ENCODE assay signal across 20 cellular contexts in genomic region chr2:114534728-114535084, GRCh38.
DNase-seq lines count a peak whose midpoint lies in the region; ATAC-seq, FAIRE-seq and TF ChIP-seq lines count a peak whose summit lies in the region.
"Had no signal": no experiment of that assay in that cellular context is flagged by ENCODE, and none has a peak within 500 bp of the region (broad histone marks: within the 10 kb centered on the region; RNA-seq: fewer than 3 reads in every experiment).

No MANE protein-coding gene starts in this region.

- H3K36me3 Mint-ChIP-seq in GM23338 (ENCODE audit: low read depth) (no peaks in the 10 kb centered on the region), neural progenitor cell (no peaks in the 10 kb centered on the region)
- H3K36me3 Mint-ChIP-seq: CD14-positive monocyte; CD8-positive, alpha-beta T cell had no signal

- no peaks in the 10 kb centered on the region for H3K27me3 Mint-ChIP-seq in GM23338 (ENCODE audit: insufficient read depth, low read depth, poor library complexity)
- peaks cover 2% of the 10 kb centered on the region for H3K27me3 Mint-ChIP-seq in neural progenitor cell (ENCODE audit: insufficient read depth, low read depth)

- TF ChIP-seq POLR2A in H1 (IDR thresholded peaks at IDR 0.05; ENCODE audit: control extremely low read depth in 1 of 2, low read depth in 2 of 2, low read length in 2 of 2) (no peak), stomach (IDR thresholded peaks at IDR 0.05) (no peak), GM12892 (IDR thresholded peaks at IDR 0.05; ENCODE audit: low read depth, low read length) (no peak)

- TF ChIP-seq CTCF in GM23338 (conservative IDR thresholded peaks at IDR 0.05; ENCODE audit: low read depth in 2 of 2) (peak; percentile 32 to 41; a peak in 3 of 4 replicates), H1 (IDR thresholded peaks at IDR 0.05; ENCODE audit: control extremely low read depth in 1 of 3, insufficient read depth in 1 of 3, low read depth in 1 of 3, low read length in 3 of 3) (peak in 1 of 3 experiments; percentile 17; a peak in 2 of 4 replicates), neural progenitor cell (IDR thresholded peaks at IDR 0.05) (peak; percentile 11), stomach (IDR thresholded peaks at IDR 0.05) (no peak), osteoblast (IDR thresholded peaks at IDR 0.05; ENCODE audit: extremely low read depth, low read depth, low read length) (no peak)

- H3K27me3 ChIP-seq in BLaER1 = no peaks in the 10 kb centered on the region
- no peaks in the 10 kb centered on the region for H3K27me3 ChIP-seq in GM23338 (ENCODE audit: insufficient read depth)
- H3K27me3 ChIP-seq in H1 (replicated peaks in 1 of 4; ENCODE audit: control insufficient read depth in 3 of 4, extremely low read depth in 1 of 4, insufficient read depth in 3 of 4, low read length in 3 of 4) = no peaks in the 10 kb centered on the region
- no peaks in the 10 kb centered on the region for H3K27me3 ChIP-seq in neural progenitor cell
- peaks cover 0 to 3% (median 0%) of the 10 kb centered on the region in 3 donors for H3K27me3 ChIP-seq in stomach
- no peaks in the 10 kb centered on the region for H3K27me3 ChIP-seq in osteoblast (ENCODE audit: insufficient read depth, low read length)

- CTCF ChIA-PET in H1 (lab: Charles Lee; ENCODE audit: partially characterized antibody) = interaction anchor here (1.0 kb wide), 1 partner anchor 569 kb away, joined by 3 read pairs; no protein-coding TSS in a partner anchor

- no peak overlapping the region for H4K8ac ChIP-seq in H1 (ENCODE audit: extremely low read depth, insufficient read depth, low read length)

- H4K20me1 ChIP-seq in BLaER1 = no peaks in the 10 kb centered on the region
- no peaks in the 10 kb centered on the region for H4K20me1 ChIP-seq in GM23338 (replicated peaks; ENCODE audit: insufficient read depth)
- no peaks in the 10 kb centered on the region for H4K20me1 ChIP-seq in H1 (replicated peaks in 1 of 2; ENCODE audit: control insufficient read depth in 1 of 2, insufficient read depth in 2 of 2, low read length in 2 of 2)
- H4K20me1 ChIP-seq in neural progenitor cell (ENCODE audit: low read depth) = no peaks in the 10 kb centered on the region
- H4K20me1 ChIP-seq in osteoblast (ENCODE audit: insufficient read depth, low read length) = no peaks in the 10 kb centered on the region

- H3K9ac ChIP-seq in BLaER1 (no peak overlapping the region), H1 (replicated peaks in 1 of 4; ENCODE audit: extremely low read depth in 1 of 4, low read depth in 3 of 4, low read length in 3 of 4) (no peak overlapping the region), neural progenitor cell (no peak overlapping the region)

- FAIRE-seq in H1 (lab: Jason Lieb, UNC) = no peak
- FAIRE-seq in GM12892 (lab: Jason Lieb, UNC) = no peak
- FAIRE-seq: A204.1, D721Med, G401.6, GM12891, H54 had no signal

- no peak overlapping the region for H4K5ac ChIP-seq in H1 (ENCODE audit: insufficient read length, low read depth, low read length)

- POLR2A ChIA-PET in H1 (lab: Charles Lee; ENCODE audit: partially characterized antibody) = no interaction called here

- intact Hi-C loops in stomach (cut with DNase I; ENCODE audit: low total_unique reads) = no loop called here

- H3K9me3 ChIP-seq in BLaER1 (no peaks in the 10 kb centered on the region), H1 (ENCODE audit: insufficient read depth in 2 of 2, low read depth in 1 of 2, low read length in 1 of 2) (no peaks in the 10 kb centered on the region), neural progenitor cell (ENCODE audit: low read depth) (no peaks in the 10 kb centered on the region), stomach (no peaks in the 10 kb centered on the region), osteoblast (ENCODE audit: low read depth, low read length) (no peaks in the 10 kb centered on the region)

- H2BK15ac ChIP-seq in H1 (ENCODE audit: low read length) = no peak overlapping the region

- 90% methylated on average over 1 of the region's 1 CpG; no CpG with 5 or more reads in 1 of the 2 experiments for WGBS in H1 (ENCODE audit: extremely low coverage in 1 of 2, insufficient coverage in 1 of 2, insufficient read length in 1 of 2, insufficient replicate concordance in 2 of 2, low coverage in 1 of 2, low lambda C conversion rate in 2 of 2, missing lambda C conversion rate in 1 of 2), 2 experiments
- WGBS in stomach, 5 donors = 69 to 91% (median 85%) methylated on average over 1 of the region's 1 CpG

- H2BK120ac ChIP-seq in H1 (replicated peaks; ENCODE audit: low read depth, low read length) = no peak overlapping the region

- no peaks in the 10 kb centered on the region for H3K9me2 ChIP-seq in GM23338 (ENCODE audit: insufficient read depth)

- H3K4me1 ChIP-seq in BLaER1 = peaks cover 21% of the 10 kb centered on the region
- no peaks in the 10 kb centered on the region for H3K4me1 ChIP-seq in GM23338 (ENCODE audit: insufficient read depth)
- no peaks in the 10 kb centered on the region for H3K4me1 ChIP-seq in H1 (replicated peaks in 1 of 4; ENCODE audit: control insufficient read depth in 3 of 4, insufficient read depth in 4 of 4, low read length in 3 of 4)
- no peaks in the 10 kb centered on the region for H3K4me1 ChIP-seq in neural progenitor cell
- no peaks in the 10 kb centered on the region for H3K4me1 ChIP-seq in stomach
- no peaks in the 10 kb centered on the region for H3K4me1 ChIP-seq in osteoblast (ENCODE audit: insufficient read depth, low read length)

- H3K27ac ChIP-seq in BLaER1 (no peak overlapping the region), GM23338 (ENCODE audit: low read depth) (no peak overlapping the region), H1 (ENCODE audit: low read depth, low read length) (no peak overlapping the region), neural progenitor cell (no peak overlapping the region), stomach (no peak overlapping the region), osteoblast (ENCODE audit: low read depth, low read length) (no peak overlapping the region)

- no peak overlapping the region for H2BK20ac ChIP-seq in H1 (ENCODE audit: low read length)

- no peak overlapping the region for H4K91ac ChIP-seq in H1 (replicated peaks; ENCODE audit: insufficient read length, low read length)

- H3K79me2 ChIP-seq in GM23338 (replicated peaks; ENCODE audit: insufficient read depth) = no peaks in the 10 kb centered on the region
- no peaks in the 10 kb centered on the region for H3K79me2 ChIP-seq in H1 (ENCODE audit: control insufficient read depth in 1 of 2, insufficient read depth in 2 of 2, low read length in 2 of 2)
- H3K79me2 ChIP-seq in neural progenitor cell (ENCODE audit: low read depth) = no peaks in the 10 kb centered on the region
- no peaks in the 10 kb centered on the region for H3K79me2 ChIP-seq in osteoblast (ENCODE audit: insufficient read depth, low read length)

- no peaks in the 10 kb centered on the region for H3K23me2 ChIP-seq in H1 (ENCODE audit: low read depth, low read length)

- H3K4me3 ChIP-seq in BLaER1 (no peak overlapping the region), GM23338 (no peak overlapping the region), H1 (ENCODE audit: extremely low read depth in 1 of 4, insufficient read depth in 2 of 4, low read depth in 3 of 4, low read length in 4 of 4) (no peak overlapping the region), neural progenitor cell (no peak overlapping the region), stomach (no peak overlapping the region), osteoblast (ENCODE audit: insufficient read depth, low read length) (no peak overlapping the region)

- no peak for TF ChIP-seq EP300 in H1 (IDR thresholded peaks at IDR 0.05; ENCODE audit: borderline replicate concordance in 1 of 2, low read depth in 2 of 2, low read length in 2 of 2)
- no peak for TF ChIP-seq EP300 in stomach (IDR thresholded peaks at IDR 0.05)

- H3K4ac ChIP-seq in H1 (replicated peaks; ENCODE audit: insufficient read length, low read depth, low read length) = no peak overlapping the region

- no peak overlapping the region for H3K56ac ChIP-seq in H1 (replicated peaks; ENCODE audit: insufficient read length, low read depth, low read length)

- DNase-seq in GM23338 (ENCODE audit: low spot score) (no peak), H1 (ENCODE audit: low read depth in 1 of 2, low spot score in 2 of 2) (no peak), neural progenitor cell (ENCODE audit: low spot score) (no peak), stomach (no peak), GM12892 (ENCODE audit: insufficient read length) (no peak), osteoblast (ENCODE audit: insufficient read length, low spot score, missing footprints) (no peak)
- DNase-seq: CD8-positive, alpha-beta T cell; COR-L47; DMS153; DMS79 treated with DMSO at 0.1 percent for 48 hours; EL; IMR-90 had no signal

- H2AFZ ChIP-seq in GM23338 (no peak overlapping the region), H1 (ENCODE audit: low read length) (no peak overlapping the region), neural progenitor cell (replicated peaks) (no peak overlapping the region), osteoblast (ENCODE audit: low read length) (no peak overlapping the region)

- H3K23ac ChIP-seq in H1 (ENCODE audit: insufficient read length) = no peak overlapping the region

- no peak overlapping the region for H2BK12ac ChIP-seq in H1 (ENCODE audit: low read depth, low read length)

- H3K4me3 Mint-ChIP-seq in GM23338 (no peak overlapping the region), neural progenitor cell (no peak overlapping the region)
- H3K4me3 Mint-ChIP-seq: B cell; CD14-positive monocyte; CD8-positive, alpha-beta T cell had no signal

- H2BK5ac ChIP-seq in H1 (ENCODE audit: low read depth, low read length) = no peak overlapping the region

- H3K27ac Mint-ChIP-seq in GM23338 (no peak overlapping the region), neural progenitor cell (no peak overlapping the region)
- H3K27ac Mint-ChIP-seq: B cell; CD14-positive monocyte; CD8-positive, alpha-beta T cell had no signal

- no peaks in the 10 kb centered on the region for H3K36me3 ChIP-seq in BLaER1
- H3K36me3 ChIP-seq in GM23338 (ENCODE audit: insufficient read depth) = no peaks in the 10 kb centered on the region
- H3K36me3 ChIP-seq in H1 (ENCODE audit: control insufficient read depth in 2 of 4, insufficient read depth in 4 of 4, low read length in 3 of 4) = no peaks in the 10 kb centered on the region
- H3K36me3 ChIP-seq in neural progenitor cell = no peaks in the 10 kb centered on the region
- H3K36me3 ChIP-seq in stomach = no peaks in the 10 kb centered on the region
- H3K36me3 ChIP-seq in osteoblast (ENCODE audit: insufficient read depth, low read length) = no peaks in the 10 kb centered on the region

- H2AK5ac ChIP-seq in H1 (ENCODE audit: low read depth, low read length) = no peak overlapping the region

- no peaks in the 10 kb centered on the region for H3K79me1 ChIP-seq in H1 (ENCODE audit: low read depth, low read length)

- H3K4me1 Mint-ChIP-seq in GM23338 (peaks cover 4% of the 10 kb centered on the region; the same call in 1 of the 3 replicates), neural progenitor cell (peaks cover 2% of the 10 kb centered on the region)
- H3K4me1 Mint-ChIP-seq: B cell had no signal

- TF ChIP-seq RAD21 in H1 (IDR thresholded peaks at IDR 0.05 in 1 of 2, conservative IDR thresholded peaks at IDR 0.05 in 1 of 2; ENCODE audit: low read depth in 2 of 2, low read length in 2 of 2) = peak; percentile 54 to 63

- no peak for ATAC-seq in GM23338
- ATAC-seq: CD8-positive, alpha-beta T cell had no signal

- H3K4me2 ChIP-seq in BLaER1 (peak overlapping the region; percentile 53), GM23338 (no peak overlapping the region), H1 (ENCODE audit: insufficient read depth in 1 of 2, low read depth in 2 of 2, low read length in 2 of 2) (no peak overlapping the region), neural progenitor cell (no peak overlapping the region), osteoblast (ENCODE audit: insufficient read depth, low read length) (no peak overlapping the region)

- H3K14ac ChIP-seq in H1 (ENCODE audit: insufficient read length) = no peak overlapping the region

- H3F3A ChIP-seq in GM23338 (replicated peaks; ENCODE audit: low read depth) (no peaks in the 10 kb centered on the region), neural progenitor cell (ENCODE audit: low read depth) (no peaks in the 10 kb centered on the region)

- peaks cover 3% of the 10 kb centered on the region; the same call in 1 of the 3 replicates for H3K9me3 Mint-ChIP-seq in GM23338
- H3K9me3 Mint-ChIP-seq in neural progenitor cell = no peaks in the 10 kb centered on the region
- H3K9me3 Mint-ChIP-seq: CD8-positive, alpha-beta T cell had no signal

- no peak overlapping the region for H3K18ac ChIP-seq in H1 (ENCODE audit: extremely low read depth, low read length)

Comparison
In these comparisons a context has a peak if more than half of its experiments do, and no peak if none do; other contexts are left out.
1. CTCF ChIP-seq: peak in GM23338 (2 of 2) and neural progenitor cell (single experiment); none in stomach (0 of 7) and osteoblast (single experiment).